ENCODE assay signal across 15 cellular contexts in genomic region chr19:11058246-11059030, GRCh38. TPM values are rescaled to one million over a fixed set of nuclear protein-coding genes. Genes with fewer than 3 reads are reported as not detected.
A peak's percentile ranks its signal among the peaks of the same experiment; 100 is the strongest.
DNase-seq lines count a peak whose midpoint lies in the region; ATAC-seq, FAIRE-seq and TF ChIP-seq lines count a peak whose summit lies in the region.
"Had no signal": no experiment of that assay in that cellular context is flagged by ENCODE, and none has a peak within 500 bp of the region (broad histone marks: within the 10 kb centered on the region; RNA-seq: fewer than 3 reads in every experiment).

No MANE protein-coding gene starts in this region.

- POLR2A ChIA-PET in GM12878 (lab: Charles Lee) = interaction anchor here (0.6 kb wide), 1 partner anchor 117 kb away, joined by 4 read pairs; no protein-coding TSS in a partner anchor
- POLR2A ChIA-PET in naive thymus-derived CD4-positive, alpha-beta T cell (lab: Charles Lee) = no interaction called here

- TF ChIP-seq POLR2A in GM12878 (IDR thresholded peaks at IDR 0.05; ENCODE audit: low read depth, low read length) = peak; percentile 42; the same call in 1 of the 2 replicates

- H3K23ac ChIP-seq in neuronal stem cell (ENCODE audit: low read depth, low read length, poor library complexity) = no peak overlapping the region

- H3K36me3 ChIP-seq in H7 (replicated peaks; ENCODE audit: control insufficient read depth, insufficient read depth, low read length) (peaks cover 19% of the 10 kb centered on the region), GM12878 (ENCODE audit: control insufficient read depth in 2 of 2, insufficient read depth in 2 of 2, low read length in 1 of 2) (peaks cover 6 to 19% of the 10 kb centered on the region in 2 experiments; a peak in 3 of 4 replicates), neuronal stem cell (replicated peaks in 1 of 2; ENCODE audit: control insufficient read depth in 2 of 2, insufficient read depth in 2 of 2, low read length in 2 of 2) (peaks cover 52 to 92% of the 10 kb centered on the region in 2 donors)
- H3K36me3 ChIP-seq in naive thymus-derived CD4-positive, alpha-beta T cell (ENCODE audit: control insufficient read depth in 2 of 3, insufficient read depth in 3 of 3, low read length in 3 of 3) = peaks cover 0 to 49% (median 0%) of the 10 kb centered on the region in 3 experiments

- peak overlapping the region; percentile 7 for H4K8ac ChIP-seq in neuronal stem cell (ENCODE audit: low read depth, low read length)

- no peak overlapping the region for H3K27ac Mint-ChIP-seq in naive thymus-derived CD4-positive, alpha-beta T cell

- H3K9me3 ChIP-seq in GM12878 (replicated peaks; ENCODE audit: control insufficient read depth, insufficient read depth, low read length) = no peaks in the 10 kb centered on the region
- H3K9me3 ChIP-seq in neuronal stem cell (replicated peaks in 1 of 2; ENCODE audit: control insufficient read depth in 2 of 2, insufficient read depth in 1 of 2, low read depth in 1 of 2, low read length in 2 of 2) = peaks cover 0 to 3% of the 10 kb centered on the region in 2 donors
- H3K9me3 ChIP-seq in naive thymus-derived CD4-positive, alpha-beta T cell (ENCODE audit: control insufficient read depth in 2 of 3, low read length in 3 of 3) = no peaks in the 10 kb centered on the region
- H3K9me3 ChIP-seq: A549, Caco-2 had no signal

- WGBS in GM12878 (ENCODE audit: insufficient coverage, insufficient replicate concordance, low lambda C conversion rate, missing lambda C conversion rate) = 96% methylated on average over 32 of the region's 34 CpGs
- no CpG with 5 or more reads among the region's 34 CpGs for WGBS in neuronal stem cell (ENCODE audit: extremely low coverage in 2 of 2, insufficient read length in 2 of 2, insufficient replicate concordance in 1 of 2), 2 donors

- no peak overlapping the region for H3K4ac ChIP-seq in neuronal stem cell (ENCODE audit: low read length)

- H3K4me3 Mint-ChIP-seq in naive thymus-derived CD4-positive, alpha-beta T cell = no peak overlapping the region
- H3K4me3 Mint-ChIP-seq: CD8-positive, alpha-beta memory T cell had no signal

- SMC1A ChIA-PET in GM12878 (lab: Charles Lee; ENCODE audit: uncharacterized antibody, unreplicated experiment) = interaction anchor here (0.6 kb wide), 1 partner anchor 22 kb away, joined by 3 read pairs; no protein-coding TSS in a partner anchor

- no peak overlapping the region for H2AK5ac ChIP-seq in neuronal stem cell (ENCODE audit: low read depth, low read length)

- CTCF ChIA-PET in GM12878 (lab: Yijun Ruan, JAX) = interaction anchor here (0.8 kb wide), 1 partner anchor 116 kb away, joined by 3 read pairs; no protein-coding TSS in a partner anchor
- CTCF ChIA-PET in naive thymus-derived CD4-positive, alpha-beta T cell (lab: Charles Lee) = no interaction called here

- TF ChIP-seq RAD21 in GM12878 (IDR thresholded peaks at IDR 0.05; ENCODE audit: insufficient read depth, low read depth, low read length) = no peak

- no peak overlapping the region for H4K91ac ChIP-seq in neuronal stem cell (ENCODE audit: low read depth, low read length, poor library complexity)

- H2BK15ac ChIP-seq in neuronal stem cell (ENCODE audit: low read length) = no peak overlapping the region

- H3K79me2 ChIP-seq in GM12878 (ENCODE audit: control insufficient read depth, insufficient read depth, low read length) = no peaks in the 10 kb centered on the region

- peaks cover 0 to 5% (median 0%) of the 10 kb centered on the region in 7 donors for H3K4me1 Mint-ChIP-seq in naive thymus-derived CD4-positive, alpha-beta T cell
- H3K4me1 Mint-ChIP-seq: CD8-positive, alpha-beta memory T cell had no signal

- H3K27ac ChIP-seq in GM12878 (ENCODE audit: control insufficient read depth, insufficient read depth) (no peak overlapping the region), neuronal stem cell (replicated peaks; ENCODE audit: low read length) (no peak overlapping the region)
- H3K27ac ChIP-seq in naive thymus-derived CD4-positive, alpha-beta T cell (ENCODE audit: low read depth, low read length) = no peak overlapping the region
- H3K27ac ChIP-seq: A549, KMS-11 had no signal

- no peak overlapping the region for H2BK12ac ChIP-seq in neuronal stem cell (ENCODE audit: low read length)

- DNase-seq in H7 (peak; percentile 67), HTR-8/SVneo (ENCODE audit: insufficient read length, low spot score) (no peak), GM12878 (ENCODE audit: low read depth, low spot score) (no peak), neuronal stem cell (ENCODE audit: low spot score) (no peak), SHP77 treated with DMSO at 0.1 percent for 48 hours (lab: John Stamatoyannopoulos, UW) (no peak)
- DNase-seq in stimulated activated naive CD4-positive, alpha-beta T cell treated with Interleukin-2 at 50 U/mL for 16 hours (lab: John Stamatoyannopoulos, UW) = no peak
- DNase-seq in naive thymus-derived CD4-positive, alpha-beta T cell = no peak
- DNase-seq: Caco-2; CD8-positive, alpha-beta memory T cell; DND-41; GF-D8 had no signal

- no peak overlapping the region for H3K4me2 ChIP-seq in GM12878 (ENCODE audit: control insufficient read depth, insufficient read depth)
- no peak overlapping the region for H3K4me2 ChIP-seq in neuronal stem cell (ENCODE audit: insufficient read depth, low read length, poor library complexity, severe bottlenecking)
- H3K4me2 ChIP-seq: A549, KMS-11 had no signal

- peaks cover 11% of the 10 kb centered on the region for H3K79me1 ChIP-seq in neuronal stem cell (ENCODE audit: low read depth, low read length)

- intact Hi-C loops in GM12878 (cut with micrococcal nuclease; ENCODE audit: unreplicated experiment) = no loop called here
- intact Hi-C loops in naive thymus-derived CD4-positive, alpha-beta T cell (cut with micrococcal nuclease) = no loop called here

- RAD21 ChIA-PET in GM12878 (lab: Charles Lee; ENCODE audit: unreplicated experiment) = interaction anchor here (0.6 kb wide), 1 partner anchor 90 kb away, joined by 3 read pairs; no protein-coding TSS in a partner anchor

- no peaks in the 10 kb centered on the region for H3K9me3 Mint-ChIP-seq in naive thymus-derived CD4-positive, alpha-beta T cell
- H3K9me3 Mint-ChIP-seq: CD8-positive, alpha-beta memory T cell had no signal

- no peaks in the 10 kb centered on the region for H3K27me3 ChIP-seq in H7 (ENCODE audit: control insufficient read depth, insufficient read depth, low read length)
- H3K27me3 ChIP-seq in GM12878 (replicated peaks in 1 of 2; ENCODE audit: control insufficient read depth in 2 of 2, insufficient read depth in 2 of 2, low read length in 1 of 2) = no peaks in the 10 kb centered on the region
- H3K27me3 ChIP-seq in neuronal stem cell (ENCODE audit: control insufficient read depth in 3 of 3, insufficient read depth in 3 of 3, low read depth in 1 of 3, low read length in 3 of 3) = no peaks in the 10 kb centered on the region
- no peaks in the 10 kb centered on the region for H3K27me3 ChIP-seq in naive thymus-derived CD4-positive, alpha-beta T cell (ENCODE audit: control insufficient read depth in 2 of 2, insufficient read depth in 2 of 2, low read length in 2 of 2)

- no peak for TF ChIP-seq CTCF in GM12878 (IDR thresholded peaks at IDR 0.05 in 2 of 3, conservative IDR thresholded peaks at IDR 0.05 in 1 of 3; ENCODE audit: control insufficient read depth in 2 of 3, extremely low read depth in 1 of 3, insufficient read depth in 1 of 3, low read depth in 3 of 3, low read length in 3 of 3)

- H3K36me3 Mint-ChIP-seq in naive thymus-derived CD4-positive, alpha-beta T cell = peaks cover 6 to 23% (median 7%) of the 10 kb centered on the region in 5 donors

- BruUV-seq in GM12878 (replicated peaks; lab: Mats Ljungman, UMichigan) = no TSS peak

- H3K27me3 Mint-ChIP-seq in naive thymus-derived CD4-positive, alpha-beta T cell = no peaks in the 10 kb centered on the region
- H3K27me3 Mint-ChIP-seq: CD8-positive, alpha-beta memory T cell had no signal

- H3K9ac ChIP-seq in GM12878 (ENCODE audit: control insufficient read depth, insufficient read depth, low read length) (no peak overlapping the region), neuronal stem cell (ENCODE audit: low read depth, low read length, poor library complexity) (no peak overlapping the region)
- H3K9ac ChIP-seq: KMS-11 had no signal

- H3K4me3 ChIP-seq in H7 (ENCODE audit: insufficient read depth, low read depth, low read length) (no peak overlapping the region), GM12878 (no peak overlapping the region), neuronal stem cell (ENCODE audit: low read length in 2 of 2) (peak overlapping the region in 1 of 2 donors; percentile 63)
- H3K4me3 ChIP-seq in naive thymus-derived CD4-positive, alpha-beta T cell (ENCODE audit: low read length) = no peak overlapping the region
- H3K4me3 ChIP-seq: A549 had no signal

- FAIRE-seq in HTR-8/SVneo (lab: Jason Lieb, UNC) (peak; percentile 16), GM12878 (lab: Jason Lieb, UNC) (no peak)
- FAIRE-seq: A549, H54 had no signal

- no peak overlapping the region for H3K18ac ChIP-seq in neuronal stem cell (ENCODE audit: low read length)

- no peak overlapping the region for H2BK120ac ChIP-seq in neuronal stem cell (ENCODE audit: low read depth, low read length)

- H4K20me1 ChIP-seq in GM12878 (ENCODE audit: control insufficient read depth, insufficient read depth) = no peaks in the 10 kb centered on the region

- in situ Hi-C loops in GM12878 (cut with MboI) = no loop called here

- H3K4me1 ChIP-seq in GM12878 (ENCODE audit: control insufficient read depth, insufficient read depth, low read length) (no peaks in the 10 kb centered on the region), neuronal stem cell (ENCODE audit: control insufficient read depth in 2 of 2, insufficient read depth in 1 of 2, low read depth in 1 of 2, low read length in 2 of 2) (no peaks in the 10 kb centered on the region)
- no peaks in the 10 kb centered on the region for H3K4me1 ChIP-seq in naive thymus-derived CD4-positive, alpha-beta T cell (ENCODE audit: control insufficient read depth in 2 of 2, insufficient read depth in 2 of 2, low read length in 2 of 2)
- H3K4me1 ChIP-seq: Caco-2 had no signal

- TF ChIP-seq EP300 in GM12878 (IDR thresholded peaks at IDR 0.05; ENCODE audit: borderline replicate concordance in 1 of 2, control insufficient read depth in 1 of 2, low read depth in 2 of 2, low read length in 2 of 2) = no peak

- ATAC-seq in GM12878 = no peak
- ATAC-seq in naive thymus-derived CD4-positive, alpha-beta T cell = no peak
- no peak for ATAC-seq in HG03108 (IDR thresholded peaks at IDR 0.05; ENCODE audit: unreplicated experiment)
- ATAC-seq: A549 had no signal

- H2AFZ ChIP-seq in GM12878 (ENCODE audit: control insufficient read depth, low read depth, low read length) = no peak overlapping the region
- H2AFZ ChIP-seq in neuronal stem cell (ENCODE audit: low read length) = no peak overlapping the region

- H2BK5ac ChIP-seq in neuronal stem cell (ENCODE audit: low read length) = no peak overlapping the region

- no peak overlapping the region for H3K14ac ChIP-seq in neuronal stem cell (ENCODE audit: low read length)

RNA-seq across cellular contexts. Expression of gene LDLR, which starts 30.8 kb away (rescaled TPM):
- total RNA-seq in H7 (2014; rRNA removed; shearing (Covaris generic)) = 144 and 158 TPM in 2 replicates
- total RNA-seq in GM12878 (2013; cell fraction: nucleolus; rRNA removed) = 218 and 237 TPM in 2 replicates
- 39.0 and 43.4 TPM in 2 replicates for total RNA-seq in GM12878 (2014; rRNA removed)
- total RNA-seq in GM12878 (2014; rRNA removed; fragmentation: Illumina TruSeq; extraction: Trizol) = 29.4 and 30.7 TPM in 2 replicates
- total RNA-seq in GM12878 (2021) = 56.8 and 59.2 TPM in 2 replicates
- polyA plus RNA-seq in GM12878 (2011; ENCODE audit: low read depth) = 13.2 TPM
- polyA plus RNA-seq in GM12878 (2011; rRNA removed) = 19.4 and 42.8 TPM in 2 replicates
- 34.6 and 36.3 TPM in 2 replicates for polyA plus RNA-seq in GM12878 (2011; cell fraction: cytosol; rRNA removed)
- polyA plus RNA-seq in GM12878 (2011; cell fraction: nucleus; rRNA removed) = 49.0 and 57.5 TPM in 2 replicates
- 26.4 and 34.5 TPM in 2 replicates for polyA plus RNA-seq in GM12878 (2012)
- polyA plus RNA-seq in GM12878 (2014; fragmentation: Illumina TruSeq; extraction: Trizol) = 23.1 and 25.3 TPM in 2 replicates
- 10 to 100 TPM; 11.3 to 15.9 TPM for polyA plus RNA-seq in GM12878 (2014; fragmentation: Nextera tagmentation; extraction: Ambion mirVana)
- 26.7 and 38.4 TPM in 2 replicates for polyA plus RNA-seq in GM12878 (2014; rRNA removed)
- polyA plus RNA-seq in GM12878 (2016; fragmentation: Nextera tagmentation; extraction: Ambion mirVana) = 10 to 100 TPM; 17.1 to 18.5 TPM
- 95.8 and 116 TPM in 2 replicates for polyA minus RNA-seq in GM12878 (2011; rRNA and poly(A)+ RNA removed)
- 39.6 and 41.5 TPM in 2 replicates for polyA minus RNA-seq in GM12878 (2011; cell fraction: cytosol; rRNA and poly(A)+ RNA removed)
- 80.6 and 135 TPM in 2 replicates for polyA minus RNA-seq in GM12878 (2011; cell fraction: nucleus; rRNA and poly(A)+ RNA removed)
- 54.8 TPM for polyA plus RNA-seq in neuronal stem cell (2013, experiment 1 of 2)
- 55.5 TPM for polyA plus RNA-seq in neuronal stem cell (2013, experiment 2 of 2)
- total RNA-seq in naive thymus-derived CD4-positive, alpha-beta T cell = 10 to 100 TPM; 29.1 to 90.3 (median 39.0) TPM
- polyA plus RNA-seq in naive thymus-derived CD4-positive, alpha-beta T cell = 1 to 10 TPM; 5.5 to 7.0 TPM
